27 cellular contexts compared by ENCODE assay signal in the genomic region with DNA sequence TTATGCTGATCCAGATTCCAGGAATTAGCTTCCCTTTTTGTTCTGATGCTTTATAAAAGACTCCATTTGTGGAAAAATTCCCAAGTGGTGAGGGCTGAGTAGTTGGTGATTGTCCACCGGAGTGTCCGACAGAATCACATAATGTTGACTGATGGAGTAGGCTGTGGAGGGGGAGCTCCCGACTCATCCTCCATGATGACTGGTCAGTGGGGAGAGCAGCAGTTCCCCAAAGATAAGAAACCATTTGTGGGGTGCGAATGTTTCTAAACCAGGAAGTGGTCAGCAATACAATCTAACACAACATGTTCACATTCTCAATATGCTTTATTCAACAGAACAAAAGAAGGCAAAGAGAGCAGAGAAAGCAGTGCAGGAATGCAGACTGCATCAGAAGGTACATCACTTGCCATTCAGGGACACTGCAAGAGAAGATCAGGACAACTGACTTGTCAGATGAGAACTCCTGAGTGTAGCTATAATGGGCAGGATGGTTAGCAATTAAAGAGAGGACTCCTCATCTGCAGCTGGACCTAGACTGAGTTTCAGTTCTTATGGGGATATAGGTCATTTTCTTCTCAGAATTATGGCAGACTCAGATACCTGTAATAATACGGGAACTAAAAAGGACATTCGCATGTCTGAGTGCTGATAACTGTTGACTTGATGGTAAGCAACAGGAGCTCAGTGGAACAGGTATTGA. TPM values are rescaled to one million over a fixed set of nuclear protein-coding genes. Genes with fewer than 3 reads are reported as not detected.
"Had no signal": no experiment of that assay in that cellular context is flagged by ENCODE, and none has a peak within 500 bp of the region (broad histone marks: within the 10 kb centered on the region; RNA-seq: fewer than 3 reads in every experiment).

No MANE protein-coding gene starts in this region.

- ATAC-seq: activated T-cell treated with anti-CD3 and anti-CD28 coated beads, Interleukin-2, amount 50 U/mL, for 72 hours; body of pancreas; gastrocnemius medialis; left colon; mucosa of descending colon had no signal

- H3K4me3 ChIP-seq: body of pancreas, esophagus squamous epithelium, gastrocnemius medialis, mucosa of descending colon, sigmoid colon, thoracic aorta, vagina had no signal

- H3K9me3 Mint-ChIP-seq: activated CD4-positive, alpha-beta memory T cell treated with anti-CD3 and anti-CD28 coated beads for 36 hours; activated naive CD4-positive, alpha-beta T cell treated with anti-CD3 and anti-CD28 coated beads, Interleukin-2, amount 10 ng/mL, durations not matched to agents 7 days and 5 days; activated T-cell treated with anti-CD3 and anti-CD28 coated beads, Interleukin-2, amount 50 U/mL, for 72 hours; dendritic cell treated with granulocyte-macrophage colony-stimulating factor and Interleukin-4, amounts not matched to agents 40 ng/mL and 50 ng/mL, for 4 days; type B pancreatic cell had no signal

- H3K36me3 Mint-ChIP-seq: activated CD4-positive, alpha-beta memory T cell treated with anti-CD3 and anti-CD28 coated beads for 36 hours; activated naive CD4-positive, alpha-beta T cell treated with anti-CD3 and anti-CD28 coated beads, Interleukin-2, amount 10 ng/mL, durations not matched to agents 7 days and 5 days; type B pancreatic cell had no signal

- H3K4me3 Mint-ChIP-seq: activated CD4-positive, alpha-beta memory T cell treated with anti-CD3 and anti-CD28 coated beads for 36 hours; activated naive CD4-positive, alpha-beta T cell treated with anti-CD3 and anti-CD28 coated beads, Interleukin-2, amount 10 ng/mL, durations not matched to agents 7 days and 5 days; activated T-cell treated with anti-CD3 and anti-CD28 coated beads, Interleukin-2, amount 50 U/mL, for 72 hours; dendritic cell treated with granulocyte-macrophage colony-stimulating factor and Interleukin-4, amounts not matched to agents 40 ng/mL and 50 ng/mL, for 4 days; type B pancreatic cell had no signal

- DNase-seq: activated CD4-positive, alpha-beta memory T cell treated with anti-CD3 and anti-CD28 coated beads for 36 hours; activated CD4-positive, alpha-beta T cell treated with anti-CD3 and anti-CD28 coated beads for 48 hours; activated effector memory CD4-positive, alpha-beta T cell treated with anti-CD3 and anti-CD28 coated beads, Interleukin-2, amount 50 U/mL, for 16 hours; activated naive CD4-positive, alpha-beta T cell treated with anti-CD3 and anti-CD28 coated beads, Interleukin-2, amount 10 ng/mL, durations not matched to agents 7 days and 5 days; activated T-cell treated with anti-CD3 and anti-CD28 coated beads, Interleukin-2, amount 50 U/mL, for 72 hours; body of pancreas; effector CD4-positive, alpha-beta T cell; esophagus squamous epithelium; gastrocnemius medialis; left colon; mesendoderm; mucosa of descending colon; retina; sigmoid colon; stimulated activated CD4-positive, alpha-beta T cell treated with anti-CD3 and anti-CD28 coated beads, Interleukin-4, amount 100 ng/mL, for 1 hour; stimulated activated naive CD4-positive, alpha-beta T cell treated with Interleukin-2 at 50 U/mL for 16 hours; T-helper 1 cell; T-helper 9 cell had no signal

- H3K27me3 ChIP-seq: body of pancreas, sigmoid colon, vagina had no signal

- H3K27ac ChIP-seq: body of pancreas, esophagus squamous epithelium, gastrocnemius medialis, sigmoid colon, thoracic aorta, vagina had no signal

- H3K4me1 Mint-ChIP-seq: activated naive CD4-positive, alpha-beta T cell treated with anti-CD3 and anti-CD28 coated beads, Interleukin-2, amount 10 ng/mL, durations not matched to agents 7 days and 5 days had no signal

- FAIRE-seq: endothelial cell of umbilical vein, keratinocyte had no signal

- H3K36me3 ChIP-seq: gastrocnemius medialis, sigmoid colon, thoracic aorta, vagina had no signal

- H3K27ac Mint-ChIP-seq: activated CD4-positive, alpha-beta memory T cell treated with anti-CD3 and anti-CD28 coated beads for 36 hours; activated naive CD4-positive, alpha-beta T cell treated with anti-CD3 and anti-CD28 coated beads, Interleukin-2, amount 10 ng/mL, durations not matched to agents 7 days and 5 days; activated T-cell treated with anti-CD3 and anti-CD28 coated beads, Interleukin-2, amount 50 U/mL, for 72 hours; dendritic cell treated with granulocyte-macrophage colony-stimulating factor and Interleukin-4, amounts not matched to agents 40 ng/mL and 50 ng/mL, for 4 days; type B pancreatic cell had no signal

- H3K4me1 ChIP-seq: body of pancreas, gastrocnemius medialis, vagina had no signal

- H3K9me3 ChIP-seq: body of pancreas, esophagus squamous epithelium, gastrocnemius medialis, mucosa of descending colon, sigmoid colon, thoracic aorta, vagina had no signal

RNA-seq across cellular contexts. Expression of a gene that starts 5.5 kb away (rescaled TPM):
- total RNA-seq: activated CD4-positive, alpha-beta memory T cell treated with anti-CD3 and anti-CD28 coated beads for 36 hours; activated T-cell treated with anti-CD3 and anti-CD28 coated beads, Interleukin-2, amount 50 U/mL, for 72 hours; body of pancreas; cardiac septum; endothelial cell of umbilical vein; gastrocnemius medialis; left colon; mucosa of descending colon; osteoblast; posterior vena cava; sigmoid colon had no signal

RNA-seq across cellular contexts. Expression of a gene that starts 12.3 kb away (rescaled TPM):
- total RNA-seq: activated CD4-positive, alpha-beta memory T cell treated with anti-CD3 and anti-CD28 coated beads for 36 hours; activated T-cell treated with anti-CD3 and anti-CD28 coated beads, Interleukin-2, amount 50 U/mL, for 72 hours; body of pancreas; cardiac septum; endothelial cell of umbilical vein; gastrocnemius medialis; left colon; mucosa of descending colon; posterior vena cava; sigmoid colon; thoracic aorta; vagina had no signal
- polyA plus RNA-seq: endothelial cell of umbilical vein had no signal

RNA-seq across cellular contexts. Expression of a gene that starts 27.1 kb away (rescaled TPM):
- total RNA-seq: activated CD4-positive, alpha-beta memory T cell treated with anti-CD3 and anti-CD28 coated beads for 36 hours; activated T-cell treated with anti-CD3 and anti-CD28 coated beads, Interleukin-2, amount 50 U/mL, for 72 hours; body of pancreas; cardiac septum; endothelial cell of umbilical vein; gastrocnemius medialis; left colon; osteoblast; posterior vena cava; sigmoid colon; thoracic aorta had no signal
- polyA plus RNA-seq: endothelial cell of umbilical vein had no signal

RNA-seq across cellular contexts. Expression of a gene that starts 40.4 kb away (rescaled TPM):
- total RNA-seq: activated CD4-positive, alpha-beta memory T cell treated with anti-CD3 and anti-CD28 coated beads for 36 hours; activated T-cell treated with anti-CD3 and anti-CD28 coated beads, Interleukin-2, amount 50 U/mL, for 72 hours; body of pancreas; cardiac septum; endothelial cell of umbilical vein; esophagus squamous epithelium; gastrocnemius medialis; left colon; mucosa of descending colon; osteoblast; posterior vena cava; sigmoid colon; thoracic aorta; vagina had no signal
- polyA plus RNA-seq: endothelial cell of umbilical vein, keratinocyte had no signal

RNA-seq across cellular contexts. Expression of a gene that starts 46.6 kb away (rescaled TPM):
- total RNA-seq: activated CD4-positive, alpha-beta memory T cell treated with anti-CD3 and anti-CD28 coated beads for 36 hours; activated T-cell treated with anti-CD3 and anti-CD28 coated beads, Interleukin-2, amount 50 U/mL, for 72 hours; body of pancreas; cardiac septum; gastrocnemius medialis; left colon; posterior vena cava; sigmoid colon had no signal
- polyA plus RNA-seq: endothelial cell of umbilical vein had no signal
